ENCODE assay signal across 1 cellular context in genomic region chr1:54371936-54372385, GRCh38.
TF ChIP-seq lines count a peak whose summit lies in the region.

No MANE protein-coding gene starts in this region.

TF ChIP-seq in GM23338, 12 proteins besides CTCF, POLR2A, EP300 and RAD21:
- TF ChIP-seq ZNF462 (CRISPR knock-in tag; IDR thresholded peaks at IDR 0.05) (no peak), STAT1 (IDR thresholded peaks at IDR 0.05; ENCODE audit: unreplicated experiment) (no peak), NANOG (IDR thresholded peaks at IDR 0.05; ENCODE audit: borderline replicate concordance) (no peak), ZNF331 (CRISPR knock-in tag; IDR thresholded peaks at IDR 0.05; ENCODE audit: low read depth) (no peak), EZH2 (IDR thresholded peaks at IDR 0.05; ENCODE audit: low read depth, unreplicated experiment) (no peak), JUNB (IDR thresholded peaks at IDR 0.05; ENCODE audit: unreplicated experiment) (no peak), REST (IDR thresholded peaks at IDR 0.05; ENCODE audit: unreplicated experiment) (no peak), POLR2AphosphoS5 (IDR thresholded peaks at IDR 0.05; ENCODE audit: low read depth) (no peak), EZH2phosphoT487 (IDR thresholded peaks at IDR 0.05; ENCODE audit: unreplicated experiment) (no peak), ZNF114 (CRISPR knock-in tag; IDR thresholded peaks at IDR 0.05) (no peak), CREB1 (CRISPR knock-in tag; IDR thresholded peaks at IDR 0.05; ENCODE audit: low read depth) (no peak), ETS1 (IDR thresholded peaks at IDR 0.05) (no peak)
